In the genomic region with DNA sequence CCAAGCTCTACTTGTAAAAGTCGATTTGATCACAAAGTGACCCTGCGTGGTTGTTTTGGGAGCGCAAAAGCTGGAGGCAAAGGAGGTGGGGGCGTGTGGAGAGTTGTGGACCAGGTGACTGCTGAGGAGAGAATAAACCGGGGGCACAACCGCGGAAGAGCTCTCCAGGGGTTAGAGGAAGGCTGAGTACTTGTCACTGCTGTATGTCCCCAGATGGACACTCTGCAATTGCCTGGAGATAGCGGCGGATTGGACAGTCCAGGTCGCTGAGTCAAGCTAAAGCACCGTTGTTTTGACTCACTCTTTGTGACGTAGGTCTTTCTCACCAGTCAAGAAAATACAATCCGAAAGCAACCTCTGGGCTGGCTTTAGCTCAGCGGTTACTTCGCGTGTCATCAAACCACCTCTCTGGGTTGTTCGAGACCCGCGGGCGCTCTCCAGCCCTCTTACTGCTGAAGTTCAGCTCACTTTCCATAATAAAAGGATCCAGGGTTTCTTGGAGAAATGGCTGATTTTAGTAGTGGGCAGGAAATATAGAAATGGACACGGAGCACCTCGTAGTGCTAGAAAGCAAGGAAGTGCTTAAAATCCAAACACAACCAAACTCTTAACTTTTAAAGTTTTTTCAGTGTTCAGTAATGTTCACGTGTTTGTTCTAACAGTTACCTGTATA, we compare ENCODE assay signal across 8 cellular contexts. TPM values are rescaled to one million over a fixed set of nuclear protein-coding genes. Genes with fewer than 3 reads are reported as not detected.
DNase-seq lines count a peak whose midpoint lies in the region; ATAC-seq, FAIRE-seq and TF ChIP-seq lines count a peak whose summit lies in the region.

No MANE protein-coding gene starts in this region.

- no peak overlapping the region for H3K27ac ChIP-seq in breast epithelium

- DNase-seq in EH (ENCODE audit: low read depth), result peak; percentile 97
- peak; percentile 28 for DNase-seq in HuH-7.5 (ENCODE audit: low spot score)
- DNase-seq in WTC11 (ENCODE audit: low spot score), result peak; percentile 80
- DNase-seq in breast epithelium (ENCODE audit: low spot score in 2 of 2), result peak in 1 of 2 donors; percentile 36
- peak; percentile 98 for DNase-seq in kidney glomerular epithelial cell (lab: John Stamatoyannopoulos, UW)
- peak; percentile 17 to 51 (median 36) for DNase-seq in stimulated activated CD4-positive, alpha-beta T cell treated with anti-CD3 and anti-CD28 coated beads, TNF-alpha, amount 100 ng/mL, for 4 hours (ENCODE audit: low read depth in 3 of 3)
- DNase-seq in D721Med (ENCODE audit: insufficient read length, low spot score), result no peak

- H3K4me3 Mint-ChIP-seq in WTC11, result peak overlapping the region; percentile 91

- peaks cover 13% of the 10 kb centered on the region for H3K27me3 Mint-ChIP-seq in WTC11 (ENCODE audit: low read depth)

- no peaks in the 10 kb centered on the region for H3K4me1 ChIP-seq in breast epithelium

- ATAC-seq in GM21723 (IDR thresholded peaks at IDR 0.05; ENCODE audit: unreplicated experiment), result peak; percentile 94
- peak; percentile 95 for ATAC-seq in WTC11

- no peak for TF ChIP-seq POLR2A in breast epithelium (IDR thresholded peaks at IDR 0.05)

- no peak for FAIRE-seq in D721Med (lab: Jason Lieb, UNC)

- TF ChIP-seq CTCF in WTC11 (IDR thresholded peaks at IDR 0.05) (no peak), breast epithelium (IDR thresholded peaks at IDR 0.05) (no peak), D721Med (IDR thresholded peaks at IDR 0.05; ENCODE audit: insufficient read depth, missing control alignments) (no peak)

- peaks cover 0 to 6% of the 10 kb centered on the region in 2 donors for H3K27me3 ChIP-seq in breast epithelium

- H3K4me1 Mint-ChIP-seq in WTC11, result peaks cover 4% of the 10 kb centered on the region; the same call in 1 of the 2 replicates

- H3K27ac Mint-ChIP-seq in WTC11, result no peak overlapping the region

- intact Hi-C loops in breast epithelium (cut with DNase I; ENCODE audit: low total_unique reads), result no loop called here

- no peaks in the 10 kb centered on the region for H3K36me3 ChIP-seq in breast epithelium

- CTCF ChIA-PET in WTC11 (lab: Charles Lee), result interaction anchor here (0.5 to 2.5 kb wide), 11 partner anchors 9 to 1406 kb away, joined by 3 to 10 read pairs (median 5); a partner anchor contains a TSS

- peak overlapping the region; percentile 2 to 21 (median 5) for H3K4me3 ChIP-seq in breast epithelium

- H3K36me3 Mint-ChIP-seq in WTC11, result no peaks in the 10 kb centered on the region

- H3K9me3 ChIP-seq in breast epithelium, result no peaks in the 10 kb centered on the region

- no peaks in the 10 kb centered on the region for H3K9me3 Mint-ChIP-seq in WTC11

- POLR2A ChIA-PET in WTC11 (lab: Charles Lee), result interaction anchor here (0.7 to 1.0 kb wide), 2 partner anchors 179 to 360 kb away, joined by 3 to 4 read pairs; a partner anchor contains a TSS

TF ChIP-seq in WTC11, 78 proteins besides CTCF, POLR2A, EP300 and RAD21 (continues in another document):
- TF ChIP-seq JAZF1 (CRISPR knock-in tag; IDR thresholded peaks at IDR 0.05) (no peak), CREM (CRISPR knock-in tag; IDR thresholded peaks at IDR 0.05) (peak; percentile 76), CREB1 (CRISPR knock-in tag; IDR thresholded peaks at IDR 0.05) (no peak), MXD4 (CRISPR knock-in tag; IDR thresholded peaks at IDR 0.05; ENCODE audit: borderline replicate concordance) (no peak), ZBTB21 (CRISPR knock-in tag; IDR thresholded peaks at IDR 0.05; ENCODE audit: borderline replicate concordance) (no peak), ZNF232 (CRISPR knock-in tag; IDR thresholded peaks at IDR 0.05) (no peak), GABPB1 (CRISPR knock-in tag; IDR thresholded peaks at IDR 0.05) (0 out of 2 replicates have a peak, but pooled peaks have one; percentile 40), RELA (CRISPR knock-in tag; IDR thresholded peaks at IDR 0.05; ENCODE audit: borderline replicate concordance) (no peak), FOXJ3 (CRISPR knock-in tag; IDR thresholded peaks at IDR 0.05; ENCODE audit: borderline replicate concordance) (no peak), TEAD1 (CRISPR knock-in tag; IDR thresholded peaks at IDR 0.05) (no peak)
- TF ChIP-seq, protein P1, sequence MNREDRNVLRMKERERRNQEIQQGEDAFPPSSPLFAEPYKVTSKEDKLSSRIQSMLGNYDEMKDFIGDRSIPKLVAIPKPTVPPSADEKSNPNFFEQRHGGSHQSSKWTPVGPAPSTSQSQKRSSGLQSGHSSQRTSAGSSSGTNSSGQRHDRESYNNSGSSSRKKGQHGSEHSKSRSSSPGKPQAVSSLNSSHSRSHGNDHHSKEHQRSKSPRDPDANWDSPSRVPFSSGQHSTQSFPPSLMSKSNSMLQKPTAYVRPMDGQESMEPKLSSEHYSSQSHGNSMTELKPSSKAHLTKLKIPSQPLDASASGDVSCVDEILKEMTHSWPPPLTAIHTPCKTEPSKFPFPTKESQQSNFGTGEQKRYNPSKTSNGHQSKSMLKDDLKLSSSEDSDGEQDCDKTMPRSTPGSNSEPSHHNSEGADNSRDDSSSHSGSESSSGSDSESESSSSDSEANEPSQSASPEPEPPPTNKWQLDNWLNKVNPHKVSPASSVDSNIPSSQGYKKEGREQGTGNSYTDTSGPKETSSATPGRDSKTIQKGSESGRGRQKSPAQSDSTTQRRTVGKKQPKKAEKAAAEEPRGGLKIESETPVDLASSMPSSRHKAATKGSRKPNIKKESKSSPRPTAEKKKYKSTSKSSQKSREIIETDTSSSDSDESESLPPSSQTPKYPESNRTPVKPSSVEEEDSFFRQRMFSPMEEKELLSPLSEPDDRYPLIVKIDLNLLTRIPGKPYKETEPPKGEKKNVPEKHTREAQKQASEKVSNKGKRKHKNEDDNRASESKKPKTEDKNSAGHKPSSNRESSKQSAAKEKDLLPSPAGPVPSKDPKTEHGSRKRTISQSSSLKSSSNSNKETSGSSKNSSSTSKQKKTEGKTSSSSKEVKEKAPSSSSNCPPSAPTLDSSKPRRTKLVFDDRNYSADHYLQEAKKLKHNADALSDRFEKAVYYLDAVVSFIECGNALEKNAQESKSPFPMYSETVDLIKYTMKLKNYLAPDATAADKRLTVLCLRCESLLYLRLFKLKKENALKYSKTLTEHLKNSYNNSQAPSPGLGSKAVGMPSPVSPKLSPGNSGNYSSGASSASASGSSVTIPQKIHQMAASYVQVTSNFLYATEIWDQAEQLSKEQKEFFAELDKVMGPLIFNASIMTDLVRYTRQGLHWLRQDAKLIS (CRISPR knock-in tag; IDR thresholded peaks at IDR 0.05; ENCODE audit: borderline replicate concordance), result no peak
- TF ChIP-seq, protein P2, sequence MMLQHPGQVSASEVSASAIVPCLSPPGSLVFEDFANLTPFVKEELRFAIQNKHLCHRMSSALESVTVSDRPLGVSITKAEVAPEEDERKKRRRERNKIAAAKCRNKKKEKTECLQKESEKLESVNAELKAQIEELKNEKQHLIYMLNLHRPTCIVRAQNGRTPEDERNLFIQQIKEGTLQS (CRISPR knock-in tag; conservative IDR thresholded peaks at IDR 0.05), result no peak
- TF ChIP-seq, protein P3, sequence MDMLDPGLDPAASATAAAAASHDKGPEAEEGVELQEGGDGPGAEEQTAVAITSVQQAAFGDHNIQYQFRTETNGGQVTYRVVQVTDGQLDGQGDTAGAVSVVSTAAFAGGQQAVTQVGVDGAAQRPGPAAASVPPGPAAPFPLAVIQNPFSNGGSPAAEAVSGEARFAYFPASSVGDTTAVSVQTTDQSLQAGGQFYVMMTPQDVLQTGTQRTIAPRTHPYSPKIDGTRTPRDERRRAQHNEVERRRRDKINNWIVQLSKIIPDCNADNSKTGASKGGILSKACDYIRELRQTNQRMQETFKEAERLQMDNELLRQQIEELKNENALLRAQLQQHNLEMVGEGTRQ (CRISPR knock-in tag; IDR thresholded peaks at IDR 0.05), result no peak
- TF ChIP-seq, protein P4, sequence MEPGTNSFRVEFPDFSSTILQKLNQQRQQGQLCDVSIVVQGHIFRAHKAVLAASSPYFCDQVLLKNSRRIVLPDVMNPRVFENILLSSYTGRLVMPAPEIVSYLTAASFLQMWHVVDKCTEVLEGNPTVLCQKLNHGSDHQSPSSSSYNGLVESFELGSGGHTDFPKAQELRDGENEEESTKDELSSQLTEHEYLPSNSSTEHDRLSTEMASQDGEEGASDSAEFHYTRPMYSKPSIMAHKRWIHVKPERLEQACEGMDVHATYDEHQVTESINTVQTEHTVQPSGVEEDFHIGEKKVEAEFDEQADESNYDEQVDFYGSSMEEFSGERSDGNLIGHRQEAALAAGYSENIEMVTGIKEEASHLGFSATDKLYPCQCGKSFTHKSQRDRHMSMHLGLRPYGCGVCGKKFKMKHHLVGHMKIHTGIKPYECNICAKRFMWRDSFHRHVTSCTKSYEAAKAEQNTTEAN (CRISPR knock-in tag; IDR thresholded peaks at IDR 0.05), result no peak
- TF ChIP-seq, protein P5, sequence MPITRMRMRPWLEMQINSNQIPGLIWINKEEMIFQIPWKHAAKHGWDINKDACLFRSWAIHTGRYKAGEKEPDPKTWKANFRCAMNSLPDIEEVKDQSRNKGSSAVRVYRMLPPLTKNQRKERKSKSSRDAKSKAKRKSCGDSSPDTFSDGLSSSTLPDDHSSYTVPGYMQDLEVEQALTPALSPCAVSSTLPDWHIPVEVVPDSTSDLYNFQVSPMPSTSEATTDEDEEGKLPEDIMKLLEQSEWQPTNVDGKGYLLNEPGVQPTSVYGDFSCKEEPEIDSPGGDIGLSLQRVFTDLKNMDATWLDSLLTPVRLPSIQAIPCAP (CRISPR knock-in tag; IDR thresholded peaks at IDR 0.05), result no peak

RNA-seq across cellular contexts. Expression of a gene that starts 25.7 kb away (rescaled TPM):
- 50.3 to 57.2 TPM (median 54.7 TPM) in 3 replicates for total RNA-seq in WTC11 (2021)
- 10 to 100 TPM; 45.2 to 55.0 (median 52.2) TPM for total RNA-seq in breast epithelium

RNA-seq across cellular contexts. Expression of a gene that starts 34.7 kb away (rescaled TPM):
- total RNA-seq in WTC11 (2021), result 26.8 to 28.9 TPM (median 27.7 TPM) in 3 replicates
- 10 to 100 TPM; 21.1 to 39.4 (median 32.4) TPM for total RNA-seq in breast epithelium

RNA-seq across cellular contexts. Expression of a gene that starts 34.8 kb away (rescaled TPM):
- total RNA-seq in WTC11 (2021), result 51.9 to 55.6 TPM (median 52.5 TPM) in 3 replicates
- total RNA-seq in breast epithelium, result 10 to 100 TPM; 43.2 to 53.7 (median 53.1) TPM

RNA-seq across cellular contexts. Expression of a gene that starts 52.6 kb away (rescaled TPM):
- 2.1 to 3.3 TPM (median 2.9 TPM) in 3 replicates for total RNA-seq in WTC11 (2021)
- total RNA-seq in breast epithelium, result 1 to 10 TPM in 2 of 3 donors, under 1 TPM in 1; 0.88 to 2.6 (median 1.4) TPM
